ENCODE assay signal across 16 cellular contexts in the genomic region with DNA sequence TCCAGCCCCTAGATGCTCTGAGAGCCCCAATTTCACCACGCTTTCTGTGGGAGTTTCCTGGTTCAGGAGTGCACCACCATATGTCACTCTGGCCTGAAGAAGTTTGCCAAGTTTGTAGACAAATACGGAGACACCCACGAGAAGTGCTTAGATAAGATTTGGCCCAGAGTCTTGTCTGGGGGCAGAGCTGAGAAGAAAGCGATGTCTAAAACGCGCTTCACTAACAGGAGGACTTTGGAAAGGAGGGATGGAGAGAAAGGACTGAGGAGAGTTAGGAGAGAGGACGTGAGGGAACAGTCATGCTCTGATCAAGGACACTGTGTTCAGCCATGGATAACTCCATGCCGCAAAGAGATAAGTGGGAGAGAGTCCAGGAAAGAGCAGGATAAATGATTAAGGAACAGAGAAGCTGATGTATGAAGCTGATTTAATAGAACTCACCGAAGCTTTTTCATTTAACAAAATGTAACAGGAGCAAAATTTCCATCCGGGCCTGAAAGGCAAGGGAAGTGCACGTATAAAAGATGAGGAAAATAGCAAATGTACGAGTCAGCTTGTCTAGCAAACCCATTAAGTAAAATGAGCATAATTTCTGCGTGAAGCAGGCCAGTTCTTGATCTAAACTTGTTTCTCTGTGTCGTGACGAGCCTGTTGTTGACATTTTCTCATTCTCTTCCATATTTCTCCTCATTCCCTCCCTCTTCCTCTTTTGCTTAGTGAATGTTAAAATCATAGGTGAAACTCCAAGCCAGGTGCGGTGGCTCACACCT. TPM values are rescaled to one million over a fixed set of nuclear protein-coding genes. Genes with fewer than 3 reads are reported as not detected.
DNase-seq lines count a peak whose midpoint lies in the region; ATAC-seq, FAIRE-seq and TF ChIP-seq lines count a peak whose summit lies in the region.
"Had no signal": no experiment of that assay in that cellular context is flagged by ENCODE, and none has a peak within 500 bp of the region (broad histone marks: within the 10 kb centered on the region; RNA-seq: fewer than 3 reads in every experiment).

No MANE protein-coding gene starts in this region.

- WGBS in right cardiac atrium: 30% methylated on average over 16 of the region's 16 CpGs
- WGBS in smooth muscle cell (ENCODE audit: low lambda C conversion rate): 51% methylated on average over 16 of the region's 16 CpGs

- H3K4me1 ChIP-seq in right cardiac atrium (ENCODE audit: control insufficient read depth, insufficient read depth, low read length) (peaks cover 2% of the 10 kb centered on the region), smooth muscle cell (ENCODE audit: low read depth) (no peaks in the 10 kb centered on the region)
- H3K4me1 ChIP-seq: tibial artery had no signal

- no peaks in the 10 kb centered on the region for H3K79me2 ChIP-seq in smooth muscle cell (ENCODE audit: low read depth)

- DNase-seq in NCI-H226: peak; percentile 45
- DNase-seq in bronchial epithelial cell (ENCODE audit: low read depth): peak; percentile 74
- DNase-seq in right cardiac atrium: no peak
- no peak for DNase-seq in smooth muscle cell (lab: John Stamatoyannopoulos, UW; ENCODE audit: unreplicated experiment)
- no peak for DNase-seq in NCI-H2171 treated with DMSO at 0.1 percent for 48 hours (lab: John Stamatoyannopoulos, UW)
- no peak for DNase-seq in stimulated activated CD4-positive, alpha-beta T cell treated with anti-CD3 and anti-CD28 coated beads, Interleukin-15, amount 100 ng/mL, for 24 hours
- DNase-seq: activated CD4-positive, alpha-beta T cell treated with anti-CD3 and anti-CD28 coated beads, Interleukin-2, amount 50 U/mL, for 4 hours; caudate nucleus; effector CD4-positive, alpha-beta T cell; GOT3; NCI-H1092 treated with DMSO at 0.1 percent for 48 hours; NCI-H2107; NCI-H774; SW 1271; tibial artery had no signal

- H3K27ac ChIP-seq in right cardiac atrium (ENCODE audit: low read length) (peak overlapping the region; percentile 62), smooth muscle cell (ENCODE audit: low read depth) (no peak overlapping the region)
- H3K27ac ChIP-seq: tibial artery had no signal

- no peak for TF ChIP-seq CTCF in bronchial epithelial cell (IDR thresholded peaks at IDR 0.05; ENCODE audit: insufficient read depth, low read length, severe bottlenecking)
- no peak for TF ChIP-seq CTCF in smooth muscle cell (IDR thresholded peaks at IDR 0.05; ENCODE audit: borderline replicate concordance, insufficient read depth, poor library complexity, severe bottlenecking)

- no peak for FAIRE-seq in bronchial epithelial cell (lab: Jason Lieb, UNC)

- peak overlapping the region; percentile 53 for H3K4me2 ChIP-seq in smooth muscle cell

- ATAC-seq in right cardiac atrium (peak; percentile 89 to 92), GM18858 (IDR thresholded peaks at IDR 0.05; ENCODE audit: unreplicated experiment) (no peak)

- peak overlapping the region; percentile 63 for H2AFZ ChIP-seq in smooth muscle cell (ENCODE audit: low read depth)

- H3K4me3 ChIP-seq in bronchial epithelial cell (ENCODE audit: low read depth, low read length) (no peak overlapping the region), right cardiac atrium (ENCODE audit: low read length) (no peak overlapping the region), smooth muscle cell (no peak overlapping the region)
- H3K4me3 ChIP-seq: tibial artery had no signal

- H3K36me3 ChIP-seq in bronchial epithelial cell (ENCODE audit: control insufficient read depth, insufficient read depth, low read length): no peaks in the 10 kb centered on the region
- H3K36me3 ChIP-seq in smooth muscle cell (ENCODE audit: low read depth): no peaks in the 10 kb centered on the region
- H3K36me3 ChIP-seq: tibial artery had no signal

- intact Hi-C loops in right cardiac atrium (cut with DNase I): no loop called here

- no peak overlapping the region for H3K9ac ChIP-seq in smooth muscle cell (ENCODE audit: low read depth)

- H3K27me3 ChIP-seq in bronchial epithelial cell (ENCODE audit: control insufficient read depth, insufficient read depth, low read length): no peaks in the 10 kb centered on the region
- no peaks in the 10 kb centered on the region for H3K27me3 ChIP-seq in right cardiac atrium (ENCODE audit: control insufficient read depth, insufficient read depth)
- no peaks in the 10 kb centered on the region for H3K27me3 ChIP-seq in smooth muscle cell (ENCODE audit: low read depth)
- H3K27me3 ChIP-seq: tibial artery had no signal

- H4K20me1 ChIP-seq in smooth muscle cell (ENCODE audit: low read depth): no peaks in the 10 kb centered on the region

- H3K9me3 ChIP-seq in right cardiac atrium (ENCODE audit: control insufficient read depth, low read length) (no peaks in the 10 kb centered on the region), smooth muscle cell (replicated peaks; ENCODE audit: low read depth) (no peaks in the 10 kb centered on the region)
- H3K9me3 ChIP-seq: tibial artery had no signal

- no peaks in the 10 kb centered on the region for H3F3A ChIP-seq in smooth muscle cell (ENCODE audit: low read depth)

RNA-seq across cellular contexts. Expression of a gene that starts 23.4 kb away (rescaled TPM):
- total RNA-seq in bronchial epithelial cell (11.6 and 13.8 TPM in 2 replicates), right cardiac atrium (1 to 10 TPM; 1.6 to 2.5 (median 2.2) TPM), smooth muscle cell (2.0 and 2.4 TPM in 2 replicates)
- polyA plus RNA-seq in right cardiac atrium (1.4 TPM), smooth muscle cell (0.22 and 1.8 TPM in 2 replicates)

Comparison
In these comparisons a context has a peak if more than half of its experiments do, and no peak if none do; other contexts are left out.
1. DNase-seq: peak in NCI-H226 (single experiment) and bronchial epithelial cell (single experiment); none in right cardiac atrium (0 of 3), smooth muscle cell (single experiment), NCI-H2171 treated with DMSO at 0.1 percent for 48 hours (single experiment) and stimulated activated CD4-positive, alpha-beta T cell treated with anti-CD3 and anti-CD28 coated beads, Interleukin-15, amount 100 ng/mL, for 24 hours (single experiment).